In the genomic region with DNA sequence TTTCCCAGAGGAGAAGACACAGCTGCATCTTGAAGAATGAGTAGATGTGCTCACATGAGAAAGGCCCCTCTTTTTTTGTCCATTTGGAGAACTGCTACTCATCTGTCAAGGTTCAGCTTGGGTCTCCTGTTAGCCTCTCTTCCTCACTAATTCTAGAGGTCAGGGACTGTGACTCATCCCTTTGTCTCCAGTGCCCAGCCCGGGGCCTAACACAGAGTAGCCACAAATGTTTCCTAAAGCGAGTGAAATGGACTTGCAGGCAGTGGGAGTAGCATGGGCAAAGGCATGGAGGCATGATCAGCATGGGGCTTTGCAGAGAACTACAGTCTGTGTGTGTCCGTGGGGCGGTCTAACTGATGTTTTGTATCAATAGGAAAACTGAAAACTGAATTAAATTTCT, we compare ENCODE assay signal across 1 cellular context.
TF ChIP-seq lines count a peak whose summit lies in the region.

No MANE protein-coding gene starts in this region.

TF ChIP-seq in IMR-90, 13 proteins besides CTCF, POLR2A, EP300 and RAD21:
- TF ChIP-seq FOS (IDR thresholded peaks at IDR 0.05; ENCODE audit: low read depth, low read length) (0 out of 2 replicates have a peak, but pooled peaks have one; percentile 41), CEBPB (IDR thresholded peaks at IDR 0.05; ENCODE audit: low read depth, low read length) (no peak)
